Comparison of ENCODE assay signal across 16 cellular contexts in genomic region chr9:36161187-36161586, GRCh38. TPM values are rescaled to one million over a fixed set of nuclear protein-coding genes. Genes with fewer than 3 reads are reported as not detected.
DNase-seq lines count a peak whose midpoint lies in the region; ATAC-seq, FAIRE-seq and TF ChIP-seq lines count a peak whose summit lies in the region.
"Had no signal": no experiment of that assay in that cellular context is flagged by ENCODE, and none has a peak within 500 bp of the region (broad histone marks: within the 10 kb centered on the region; RNA-seq: fewer than 3 reads in every experiment).

No MANE protein-coding gene starts in this region.

- no peak overlapping the region for H3K27ac ChIP-seq in endothelial cell of umbilical vein (ENCODE audit: insufficient read depth, low read depth, low read length)
- peak overlapping the region; percentile 71 for H3K27ac ChIP-seq in osteoblast (ENCODE audit: low read depth, low read length)
- no peak overlapping the region for H3K27ac ChIP-seq in colonic mucosa

- no peak overlapping the region for H3K4me3 ChIP-seq in endothelial cell of umbilical vein (replicated peaks in 1 of 3; ENCODE audit: insufficient read depth in 1 of 3, low read depth in 1 of 3, low read length in 3 of 3)
- no peak overlapping the region for H3K4me3 ChIP-seq in osteoblast (ENCODE audit: insufficient read depth, low read length)
- H3K4me3 ChIP-seq in colonic mucosa = no peak overlapping the region

- H3K27me3 ChIP-seq in endothelial cell of umbilical vein (ENCODE audit: control insufficient read depth in 2 of 2, insufficient read depth in 2 of 2, low read length in 2 of 2) (no peaks in the 10 kb centered on the region), osteoblast (ENCODE audit: insufficient read depth, low read length) (no peaks in the 10 kb centered on the region), colonic mucosa (no peaks in the 10 kb centered on the region)

- POLR2A ChIA-PET in endothelial cell of umbilical vein (lab: Charles Lee) = no interaction called here

- no peaks in the 10 kb centered on the region for H3K9me1 ChIP-seq in endothelial cell of umbilical vein (replicated peaks; ENCODE audit: control insufficient read depth, extremely low read depth, insufficient read depth, low read length)

- H4K20me1 ChIP-seq in endothelial cell of umbilical vein (replicated peaks; ENCODE audit: control insufficient read depth, extremely low read depth, insufficient read depth, low read length) = no peaks in the 10 kb centered on the region
- no peaks in the 10 kb centered on the region for H4K20me1 ChIP-seq in osteoblast (ENCODE audit: insufficient read depth, low read length)

- H3K4me1 Mint-ChIP-seq in HFFc6 (ENCODE audit: low read depth) = peaks cover 74% of the 10 kb centered on the region

- peak overlapping the region; percentile 50 for H3K27ac Mint-ChIP-seq in HFFc6
- H3K27ac Mint-ChIP-seq: activated naive CD4-positive, alpha-beta T cell treated with anti-CD3 and anti-CD28 coated beads, Interleukin-2, amount 50 U/mL, for 24 hours; stimulated activated memory B cell treated with anti-CD40 and anti-IgM and Interleukin-4, amounts not matched to agents 10 μg/mL and 1 μg/mL and 100 μg/mL, for 72 hours had no signal

- H2AFZ ChIP-seq in endothelial cell of umbilical vein (ENCODE audit: low read depth, low read length) = no peak overlapping the region
- H2AFZ ChIP-seq in osteoblast (ENCODE audit: low read length) = no peak overlapping the region

- H3K9ac ChIP-seq in endothelial cell of umbilical vein (replicated peaks; ENCODE audit: extremely low read depth, insufficient read depth, low read length) (no peak overlapping the region), colonic mucosa (ENCODE audit: low read depth in 2 of 2, low read length in 2 of 2) (no peak overlapping the region)

- no peak for TF ChIP-seq POLR2A in endothelial cell of umbilical vein (IDR thresholded peaks at IDR 0.05; ENCODE audit: low read depth, low read length)

- ATAC-seq in GM21423 (IDR thresholded peaks at IDR 0.05; ENCODE audit: unreplicated experiment) = no peak
- ATAC-seq: left lobe of liver; stimulated activated memory B cell treated with anti-CD40 and anti-IgM and Interleukin-4, amounts not matched to agents 10 μg/mL and 1 μg/mL and 100 μg/mL, for 72 hours had no signal

- dilution Hi-C loops in endothelial cell of umbilical vein (cut with MboI; ENCODE audit: extremely low pct_ligation_motif_present, low sequenced_read_pairs) = no loop called here

- DNase-seq in AG08396 (ENCODE audit: low spot score) (peak; percentile 13), HFFc6 (no peak), endothelial cell of umbilical vein (ENCODE audit: low read depth, low spot score) (no peak), osteoblast (ENCODE audit: insufficient read length, low spot score, missing footprints) (peak; percentile 25), colonic mucosa (no peak), NCI-H69 (lab: John Stamatoyannopoulos, UW) (no peak)
- DNase-seq in activated CD8-positive, alpha-beta memory T cell treated with anti-CD3 and anti-CD28 coated beads for 24 hours = no peak
- DNase-seq: KG1, NCI-H187, NCI-H774 had no signal

- FAIRE-seq in endothelial cell of umbilical vein (lab: Jason Lieb, UNC) = no peak
- FAIRE-seq: TTC549 had no signal

- H3K36me3 ChIP-seq in endothelial cell of umbilical vein (ENCODE audit: control insufficient read depth in 2 of 2, extremely low read depth in 1 of 2, insufficient read depth in 2 of 2, low read length in 2 of 2) = no peaks in the 10 kb centered on the region
- H3K36me3 ChIP-seq in osteoblast (ENCODE audit: insufficient read depth, low read length) = peaks cover 6% of the 10 kb centered on the region
- no peaks in the 10 kb centered on the region for H3K36me3 ChIP-seq in colonic mucosa

- no peaks in the 10 kb centered on the region for H3K79me2 ChIP-seq in endothelial cell of umbilical vein (ENCODE audit: control insufficient read depth, insufficient read depth, low read length)
- H3K79me2 ChIP-seq in osteoblast (ENCODE audit: insufficient read depth, low read length) = no peaks in the 10 kb centered on the region

- no peaks in the 10 kb centered on the region for H3K9me3 Mint-ChIP-seq in HFFc6
- H3K9me3 Mint-ChIP-seq: activated naive CD4-positive, alpha-beta T cell treated with anti-CD3 and anti-CD28 coated beads, Interleukin-2, amount 50 U/mL, for 24 hours; stimulated activated memory B cell treated with anti-CD40 and anti-IgM and Interleukin-4, amounts not matched to agents 10 μg/mL and 1 μg/mL and 100 μg/mL, for 72 hours had no signal

- H3K9me3 ChIP-seq in endothelial cell of umbilical vein (replicated peaks; ENCODE audit: control insufficient read depth, insufficient read depth, low read length) = no peaks in the 10 kb centered on the region
- no peaks in the 10 kb centered on the region for H3K9me3 ChIP-seq in osteoblast (ENCODE audit: low read depth, low read length)
- H3K9me3 ChIP-seq in colonic mucosa = no peaks in the 10 kb centered on the region

- H3K27me3 Mint-ChIP-seq in HFFc6 (ENCODE audit: insufficient read depth) = no peaks in the 10 kb centered on the region; the same call in 1 of the 2 replicates
- H3K27me3 Mint-ChIP-seq: activated naive CD4-positive, alpha-beta T cell treated with anti-CD3 and anti-CD28 coated beads, Interleukin-2, amount 50 U/mL, for 24 hours; stimulated activated memory B cell treated with anti-CD40 and anti-IgM and Interleukin-4, amounts not matched to agents 10 μg/mL and 1 μg/mL and 100 μg/mL, for 72 hours had no signal

- no peak overlapping the region for H3K4me2 ChIP-seq in endothelial cell of umbilical vein (ENCODE audit: insufficient read depth, low read length)
- H3K4me2 ChIP-seq in osteoblast (ENCODE audit: insufficient read depth, low read length) = no peak overlapping the region

- CTCF ChIA-PET in endothelial cell of umbilical vein (lab: Charles Lee) = interaction anchor here (1.0 to 1.4 kb wide), 3 partner anchors 13 to 153 kb away, joined by 3 to 4 read pairs (median 3); no protein-coding TSS in a partner anchor

- peaks cover 14% of the 10 kb centered on the region for H3K36me3 Mint-ChIP-seq in HFFc6 (ENCODE audit: low read depth)

- no peak for TF ChIP-seq CTCF in HFFc6 (IDR thresholded peaks at IDR 0.05)
- no peak for TF ChIP-seq CTCF in endothelial cell of umbilical vein (IDR thresholded peaks at IDR 0.05; ENCODE audit: extremely low read depth in 1 of 2, insufficient read depth in 1 of 2, low read depth in 1 of 2, low read length in 2 of 2)
- TF ChIP-seq CTCF in osteoblast (IDR thresholded peaks at IDR 0.05; ENCODE audit: extremely low read depth, low read depth, low read length) = no peak
- TF ChIP-seq CTCF in colonic mucosa (IDR thresholded peaks at IDR 0.05) = no peak

- H3K4me1 ChIP-seq in endothelial cell of umbilical vein (ENCODE audit: control insufficient read depth, extremely low read depth, insufficient read depth, low read length) (peaks cover 18% of the 10 kb centered on the region), osteoblast (ENCODE audit: insufficient read depth, low read length) (peaks cover 66% of the 10 kb centered on the region), colonic mucosa (peaks cover 3% of the 10 kb centered on the region)

- no TSS peak for BruUV-seq in endothelial cell of umbilical vein (replicated peaks; lab: Mats Ljungman, UMichigan)

- intact Hi-C loops in endothelial cell of umbilical vein (cut with micrococcal nuclease) = no loop called here
- intact Hi-C loops in colonic mucosa (cut with DNase I) = no loop called here

- H3K4me3 Mint-ChIP-seq in HFFc6 = peak overlapping the region; percentile 11; the same call in 1 of the 2 replicates
- H3K4me3 Mint-ChIP-seq: activated naive CD4-positive, alpha-beta T cell treated with anti-CD3 and anti-CD28 coated beads, Interleukin-2, amount 50 U/mL, for 24 hours; stimulated activated memory B cell treated with anti-CD40 and anti-IgM and Interleukin-4, amounts not matched to agents 10 μg/mL and 1 μg/mL and 100 μg/mL, for 72 hours had no signal

RNA-seq across cellular contexts. Expression of gene CCIN, which starts 8.0 kb away (rescaled TPM):
- 1 to 10 TPM in 1 of 6 experiments, under 1 TPM in 5; 0.59 to 2.5 (median 0.73) TPM for total RNA-seq in HFFc6 (2021; fragmentation: NEBNext Ultra II Directional; extraction: Animal tissue kit (Norgen Biotek cat#: 25700))
- 0.22 and 0.44 TPM in 2 replicates for total RNA-seq in endothelial cell of umbilical vein
- polyA plus RNA-seq in endothelial cell of umbilical vein = 1.1 and 1.2 TPM in 2 replicates
- polyA plus RNA-seq in endothelial cell of umbilical vein (2011; cell fraction: cytosol; rRNA removed) = 0.63 and 0.66 TPM in 2 replicates
- polyA plus RNA-seq in endothelial cell of umbilical vein (2011; cell fraction: nucleus; rRNA removed) = 0.84 and 1.1 TPM in 2 replicates
- polyA plus RNA-seq in endothelial cell of umbilical vein (2012) = 1.2 TPM in 2 replicates
- polyA minus RNA-seq in endothelial cell of umbilical vein = 0.53 and 2.5 TPM in 2 replicates
- not detected for polyA minus RNA-seq in endothelial cell of umbilical vein (2011; cell fraction: cytosol; rRNA and poly(A)+ RNA removed)
- 0.87 and 1.1 TPM in 2 replicates for polyA minus RNA-seq in endothelial cell of umbilical vein (2011; cell fraction: nucleus; rRNA and poly(A)+ RNA removed)
- total RNA-seq in osteoblast = 1.2 and 2.2 TPM in 2 replicates
- total RNA-seq in colonic mucosa = under 1 TPM in 1 of 2 donors, not detected in 1; 0.32 TPM
- total RNA-seq: G401, left lobe of liver had no signal

RNA-seq across cellular contexts. Expression of gene GLIPR2, which starts 24.7 kb away (rescaled TPM):
- total RNA-seq in HFFc6 (2021; fragmentation: NEBNext Ultra II Directional; extraction: Animal tissue kit (Norgen Biotek cat#: 25700)) = 10 to 100 TPM; 18.1 to 24.7 (median 23.4) TPM
- total RNA-seq in endothelial cell of umbilical vein (20.0 and 22.0 TPM in 2 replicates), osteoblast (33.3 and 38.4 TPM in 2 replicates), colonic mucosa (10 to 100 TPM; 33.1 to 44.9 TPM)
- polyA plus RNA-seq in endothelial cell of umbilical vein = 42.4 and 42.5 TPM in 2 replicates
- 42.7 and 51.4 TPM in 2 replicates for polyA plus RNA-seq in endothelial cell of umbilical vein (2011; cell fraction: cytosol; rRNA removed)
- 22.7 and 24.5 TPM in 2 replicates for polyA plus RNA-seq in endothelial cell of umbilical vein (2011; cell fraction: nucleus; rRNA removed)
- 47.6 and 56.2 TPM in 2 replicates for polyA plus RNA-seq in endothelial cell of umbilical vein (2012)
- 45.7 and 51.9 TPM in 2 replicates for polyA minus RNA-seq in endothelial cell of umbilical vein
- polyA minus RNA-seq in endothelial cell of umbilical vein (2011; cell fraction: cytosol; rRNA and poly(A)+ RNA removed) = not detected
- 6.8 and 7.0 TPM in 2 replicates for polyA minus RNA-seq in endothelial cell of umbilical vein (2011; cell fraction: nucleus; rRNA and poly(A)+ RNA removed)

RNA-seq across cellular contexts. Expression of gene CLTA, which starts 29.5 kb away (rescaled TPM):
- total RNA-seq in HFFc6 (2021; fragmentation: NEBNext Ultra II Directional; extraction: Animal tissue kit (Norgen Biotek cat#: 25700)) = 100 to 1,000 TPM; 247 to 272 (median 259) TPM
- 281 and 317 TPM in 2 replicates for total RNA-seq in endothelial cell of umbilical vein
- 212 and 229 TPM in 2 replicates for polyA plus RNA-seq in endothelial cell of umbilical vein
- polyA plus RNA-seq in endothelial cell of umbilical vein (2011; cell fraction: cytosol; rRNA removed) = 351 and 388 TPM in 2 replicates
- polyA plus RNA-seq in endothelial cell of umbilical vein (2011; cell fraction: nucleus; rRNA removed) = 135 and 162 TPM in 2 replicates
- 355 and 368 TPM in 2 replicates for polyA plus RNA-seq in endothelial cell of umbilical vein (2012)
- 98.2 and 102 TPM in 2 replicates for polyA minus RNA-seq in endothelial cell of umbilical vein
- 94.4 TPM for polyA minus RNA-seq in endothelial cell of umbilical vein (2011; cell fraction: cytosol; rRNA and poly(A)+ RNA removed)
- 23.4 and 37.0 TPM in 2 replicates for polyA minus RNA-seq in endothelial cell of umbilical vein (2011; cell fraction: nucleus; rRNA and poly(A)+ RNA removed)
- 253 and 262 TPM in 2 replicates for total RNA-seq in osteoblast
- total RNA-seq in colonic mucosa = 100 to 1,000 TPM; 210 to 312 TPM

Comparison
In these comparisons a context has a peak if more than half of its experiments do, and no peak if none do; other contexts are left out.
1. DNase-seq: peak in AG08396 (single experiment) and osteoblast (single experiment); none in HFFc6 (single experiment), endothelial cell of umbilical vein (single experiment), activated CD8-positive, alpha-beta memory T cell treated with anti-CD3 and anti-CD28 coated beads for 24 hours (single experiment), colonic mucosa (single experiment) and NCI-H69 (single experiment).